Comparison of ENCODE assay signal across 20 cellular contexts in genomic region chr3:57446318-57446841, GRCh38.
DNase-seq lines count a peak whose midpoint lies in the region; ATAC-seq, FAIRE-seq and TF ChIP-seq lines count a peak whose summit lies in the region.
"Had no signal": no experiment of that assay in that cellular context is flagged by ENCODE, and none has a peak within 500 bp of the region (broad histone marks: within the 10 kb centered on the region; RNA-seq: fewer than 3 reads in every experiment).

No MANE protein-coding gene starts in this region.

- POLR2A ChIA-PET in SK-N-SH (lab: Yijun Ruan, JAX): no interaction called here

- H2AFZ ChIP-seq in SK-N-SH (ENCODE audit: low read depth): peak overlapping the region; percentile 59

- peaks cover 0 to 11% (median 0%) of the 10 kb centered on the region in 7 donors for H3K9me3 Mint-ChIP-seq in CD14-positive monocyte
- H3K9me3 Mint-ChIP-seq: activated naive CD8-positive, alpha-beta T cell treated with anti-CD3 and anti-CD28 coated beads, Interleukin-2, amount 10 ng/mL, durations not matched to agents 7 days and 5 days had no signal

- no peak for TF ChIP-seq POLR2A in tibial nerve (IDR thresholded peaks at IDR 0.05)

- no peaks in the 10 kb centered on the region; the same call in 1 of the 2 replicates for H3K27me3 ChIP-seq in SK-N-SH (ENCODE audit: insufficient read depth)
- no peaks in the 10 kb centered on the region for H3K27me3 ChIP-seq in tibial artery
- H3K27me3 ChIP-seq in tibial nerve: no peaks in the 10 kb centered on the region
- H3K27me3 ChIP-seq: upper lobe of left lung had no signal

- TF ChIP-seq EP300 in SK-N-SH (IDR thresholded peaks at IDR 0.05; ENCODE audit: borderline replicate concordance in 1 of 2, low read depth in 1 of 2, low read length in 1 of 2): no peak
- TF ChIP-seq EP300 in tibial nerve (IDR thresholded peaks at IDR 0.05): no peak

- peak; percentile 100 for FAIRE-seq in A204.1 (lab: Jason Lieb, UNC)

- H3K4me1 Mint-ChIP-seq in CD14-positive monocyte: no peaks in the 10 kb centered on the region
- H3K4me1 Mint-ChIP-seq: activated CD8-positive, alpha-beta memory T cell treated with anti-CD3 and anti-CD28 coated beads, Interleukin-2, amount 10 ng/mL, durations not matched to agents 7 days and 5 days; activated naive CD8-positive, alpha-beta T cell treated with anti-CD3 and anti-CD28 coated beads, Interleukin-2, amount 10 ng/mL, durations not matched to agents 7 days and 5 days had no signal

- DNase-seq in GM04504 (ENCODE audit: low read depth) (peak; percentile 7), SK-N-SH (no peak), fibroblast of the conjunctiva (ENCODE audit: low read depth) (peak; percentile 48), tibial artery (no peak), CD14-positive monocyte (ENCODE audit: low spot score) (no peak), tibial nerve (ENCODE audit: low spot score in 2 of 2) (no peak)
- DNase-seq: activated CD8-positive, alpha-beta memory T cell treated with anti-CD3 and anti-CD28 coated beads, Interleukin-2, amount 10 ng/mL, durations not matched to agents 7 days and 5 days; activated naive CD8-positive, alpha-beta T cell treated with anti-CD3 and anti-CD28 coated beads, Interleukin-2, amount 10 ng/mL, durations not matched to agents 7 days and 5 days; DND-41; GOT3; NCI-H2029; NK-92 treated with Interleukin-12 subunit alpha and Interleukin-12 subunit beta, amount 100 ng/mL, for 24 hours; stimulated activated CD4-positive, alpha-beta T cell treated with anti-CD3 and anti-CD28 coated beads, Interleukin-15, amount 100 ng/mL, for 24 hours; upper lobe of left lung; WERI-Rb-1 had no signal

- no peak overlapping the region for H3K9ac ChIP-seq in SK-N-SH
- H3K9ac ChIP-seq: KMS-11 had no signal

- H3K9me3 ChIP-seq in SK-N-SH (no peaks in the 10 kb centered on the region), tibial artery (no peaks in the 10 kb centered on the region), tibial nerve (no peaks in the 10 kb centered on the region)
- H3K9me3 ChIP-seq: upper lobe of left lung had no signal

- no peaks in the 10 kb centered on the region for H3K36me3 ChIP-seq in SK-N-SH (replicated peaks in 1 of 2; ENCODE audit: control insufficient read depth in 1 of 2, insufficient read depth in 2 of 2, low read length in 1 of 2)
- no peaks in the 10 kb centered on the region for H3K36me3 ChIP-seq in tibial artery
- H3K36me3 ChIP-seq in tibial nerve: no peaks in the 10 kb centered on the region
- H3K36me3 ChIP-seq: upper lobe of left lung, WERI-Rb-1 had no signal

- H3F3A ChIP-seq in SK-N-SH (replicated peaks; ENCODE audit: insufficient read depth): no peaks in the 10 kb centered on the region

- WGBS in SK-N-SH (ENCODE audit: low lambda C conversion rate): 26% methylated on average over 1 of the region's 1 CpG
- WGBS in tibial nerve, 2 donors: 50 to 60% methylated on average over 1 of the region's 1 CpG

- H3K79me2 ChIP-seq in SK-N-SH (ENCODE audit: insufficient read depth): no peaks in the 10 kb centered on the region

- TF ChIP-seq CTCF in SK-N-SH (IDR thresholded peaks at IDR 0.05): no peak
- TF ChIP-seq CTCF in tibial artery (IDR thresholded peaks at IDR 0.05): no peak
- TF ChIP-seq CTCF in CD14-positive monocyte (IDR thresholded peaks at IDR 0.05): no peak
- no peak for TF ChIP-seq CTCF in tibial nerve (IDR thresholded peaks at IDR 0.05)

- intact Hi-C loops in tibial artery (cut with DNase I; ENCODE audit: low total_unique reads): no loop called here
- intact Hi-C loops in CD14-positive monocyte (cut with micrococcal nuclease): no loop called here

- H3K27me3 Mint-ChIP-seq in CD14-positive monocyte (ENCODE audit: low read depth in 3 of 3): peaks cover 0 to 2% (median 0%) of the 10 kb centered on the region in 3 donors

- peak overlapping the region; percentile 21; the same call in 1 of the 2 replicates for H3K4me2 ChIP-seq in SK-N-SH
- H3K4me2 ChIP-seq: KMS-11 had no signal

- H3K27ac ChIP-seq in SK-N-SH (ENCODE audit: low read depth in 2 of 2, low read length in 1 of 2) (peak overlapping the region in 1 of 2 experiments; percentile 58; a peak in 2 of 4 replicates), tibial artery (no peak overlapping the region), tibial nerve (no peak overlapping the region)
- H3K27ac ChIP-seq: coronary artery, KMS-11, upper lobe of left lung, WERI-Rb-1 had no signal

- CTCF ChIA-PET in SK-N-SH (lab: Yijun Ruan, JAX): interaction anchor here (1.0 to 1.4 kb wide), 3 partner anchors 12 to 347 kb away, joined by 3 to 5 read pairs (median 3); no protein-coding TSS in a partner anchor

- ATAC-seq in HG03520 (IDR thresholded peaks at IDR 0.05; ENCODE audit: unreplicated experiment): no peak
- ATAC-seq: activated CD8-positive, alpha-beta memory T cell treated with anti-CD3 and anti-CD28 coated beads, Interleukin-2, amount 10 ng/mL, durations not matched to agents 7 days and 5 days; esophagus mucosa had no signal

- H3K4me1 ChIP-seq in SK-N-SH (ENCODE audit: control insufficient read depth in 1 of 2, insufficient read depth in 2 of 2, low read depth in 1 of 2, low read length in 1 of 2) (peaks cover 0 to 3% of the 10 kb centered on the region in 2 experiments; a peak in 2 of 4 replicates), tibial artery (no peaks in the 10 kb centered on the region), tibial nerve (peaks cover 0 to 6% (median 0%) of the 10 kb centered on the region in 4 donors)

- no peaks in the 10 kb centered on the region for H4K20me1 ChIP-seq in SK-N-SH (ENCODE audit: insufficient read depth)

- no peak overlapping the region for H3K4me3 Mint-ChIP-seq in CD14-positive monocyte
- H3K4me3 Mint-ChIP-seq: activated CD8-positive, alpha-beta memory T cell treated with anti-CD3 and anti-CD28 coated beads, Interleukin-2, amount 10 ng/mL, durations not matched to agents 7 days and 5 days; activated naive CD8-positive, alpha-beta T cell treated with anti-CD3 and anti-CD28 coated beads, Interleukin-2, amount 10 ng/mL, durations not matched to agents 7 days and 5 days had no signal

- no peaks in the 10 kb centered on the region for H3K36me3 Mint-ChIP-seq in CD14-positive monocyte
- H3K36me3 Mint-ChIP-seq: activated CD8-positive, alpha-beta memory T cell treated with anti-CD3 and anti-CD28 coated beads, Interleukin-2, amount 10 ng/mL, durations not matched to agents 7 days and 5 days; activated naive CD8-positive, alpha-beta T cell treated with anti-CD3 and anti-CD28 coated beads, Interleukin-2, amount 10 ng/mL, durations not matched to agents 7 days and 5 days had no signal

- H3K27ac Mint-ChIP-seq in CD14-positive monocyte: no peak overlapping the region
- H3K27ac Mint-ChIP-seq: activated CD8-positive, alpha-beta memory T cell treated with anti-CD3 and anti-CD28 coated beads, Interleukin-2, amount 10 ng/mL, durations not matched to agents 7 days and 5 days; activated naive CD8-positive, alpha-beta T cell treated with anti-CD3 and anti-CD28 coated beads, Interleukin-2, amount 10 ng/mL, durations not matched to agents 7 days and 5 days had no signal

- no peaks in the 10 kb centered on the region for H3K9me2 ChIP-seq in SK-N-SH

- TF ChIP-seq RAD21 in SK-N-SH (IDR thresholded peaks at IDR 0.05; ENCODE audit: low read length): no peak

- H3K4me3 ChIP-seq in SK-N-SH (ENCODE audit: low read depth in 2 of 2, low read length in 1 of 2) (no peak overlapping the region), tibial artery (no peak overlapping the region), tibial nerve (no peak overlapping the region)
- H3K4me3 ChIP-seq: coronary artery, upper lobe of left lung had no signal

TF ChIP-seq in SK-N-SH, 30 proteins besides CTCF, POLR2A, EP300 and RAD21 (continues in another document):
- TF ChIP-seq REST (IDR thresholded peaks at IDR 0.05; ENCODE audit: low read depth, low read length) (no peak), NFIC (IDR thresholded peaks at IDR 0.05; ENCODE audit: borderline replicate concordance) (0 out of 2 replicates have a peak, but pooled peaks have one; percentile 9), GABPA (IDR thresholded peaks at IDR 0.05; ENCODE audit: low read depth) (no peak), MAX (IDR thresholded peaks at IDR 0.05; ENCODE audit: low read depth) (no peak), TCF12 (IDR thresholded peaks at IDR 0.05) (peak; percentile 75), POLR2AphosphoS5 (IDR thresholded peaks at IDR 0.05; ENCODE audit: low read depth, low read length) (no peak), CHD2 (IDR thresholded peaks at IDR 0.05; ENCODE audit: low read length, partially characterized antibody) (no peak), RCOR1 (IDR thresholded peaks at IDR 0.05; ENCODE audit: low read length) (no peak), MEF2A (IDR thresholded peaks at IDR 0.05; ENCODE audit: borderline replicate concordance, low read depth) (no peak), FOSL2 (IDR thresholded peaks at IDR 0.05; ENCODE audit: borderline replicate concordance, low read depth) (no peak)

Comparison
In these comparisons a context has a peak if more than half of its experiments do, and no peak if none do; other contexts are left out.
1. DNase-seq: peak in GM04504 (single experiment) and fibroblast of the conjunctiva (single experiment); none in SK-N-SH (single experiment), tibial artery (0 of 2), CD14-positive monocyte (single experiment) and tibial nerve (0 of 2).